ENCODE assay signal across 1 cellular context in genomic region chrX:14027511-14028019, GRCh38.
A peak's percentile ranks its signal among the peaks of the same experiment; 100 is the strongest.
TF ChIP-seq lines count a peak whose summit lies in the region.

No MANE protein-coding gene starts in this region.

TF ChIP-seq in GM12878, 131 proteins besides CTCF, POLR2A, EP300 and RAD21 (continued from another document):
- TF ChIP-seq, protein P1, sequence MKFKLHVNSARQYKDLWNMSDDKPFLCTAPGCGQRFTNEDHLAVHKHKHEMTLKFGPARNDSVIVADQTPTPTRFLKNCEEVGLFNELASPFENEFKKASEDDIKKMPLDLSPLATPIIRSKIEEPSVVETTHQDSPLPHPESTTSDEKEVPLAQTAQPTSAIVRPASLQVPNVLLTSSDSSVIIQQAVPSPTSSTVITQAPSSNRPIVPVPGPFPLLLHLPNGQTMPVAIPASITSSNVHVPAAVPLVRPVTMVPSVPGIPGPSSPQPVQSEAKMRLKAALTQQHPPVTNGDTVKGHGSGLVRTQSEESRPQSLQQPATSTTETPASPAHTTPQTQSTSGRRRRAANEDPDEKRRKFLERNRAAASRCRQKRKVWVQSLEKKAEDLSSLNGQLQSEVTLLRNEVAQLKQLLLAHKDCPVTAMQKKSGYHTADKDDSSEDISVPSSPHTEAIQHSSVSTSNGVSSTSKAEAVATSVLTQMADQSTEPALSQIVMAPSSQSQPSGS (IDR thresholded peaks at IDR 0.05; ENCODE audit: low read length): peak; percentile 97
- TF ChIP-seq JUNB (IDR thresholded peaks at IDR 0.05) (peak; percentile 93), MEF2B (IDR thresholded peaks at IDR 0.05; ENCODE audit: partially characterized antibody, poor library complexity, severe bottlenecking) (peak; percentile 60), BCL11A (IDR thresholded peaks at IDR 0.05; ENCODE audit: low read depth, low read length) (peak; percentile 62; the same call in 1 of the 2 replicates), MEF2A (IDR thresholded peaks at IDR 0.05; ENCODE audit: insufficient read depth, low read depth, low read length) (peak; percentile 72), SIN3A (IDR thresholded peaks at IDR 0.05; ENCODE audit: low read depth, low read length) (0 out of 2 replicates have a peak, but pooled peaks have one; percentile 46), CHD1 (IDR thresholded peaks at IDR 0.05; ENCODE audit: low read depth, low read length) (no peak), NR2C1 (IDR thresholded peaks at IDR 0.05) (0 out of 2 replicates have a peak, but pooled peaks have one; percentile 44), IRF4 (IDR thresholded peaks at IDR 0.05; ENCODE audit: low read depth, low read length) (peak; percentile 81), KAT2A (conservative IDR thresholded peaks at IDR 0.05; ENCODE audit: control insufficient read depth, low read depth, low read length) (no peak), NFIC (IDR thresholded peaks at IDR 0.05; ENCODE audit: low read depth, low read length) (peak; percentile 84), ZNF217 (IDR thresholded peaks at IDR 0.05) (peak; percentile 67; the same call in 1 of the 2 replicates), BMI1 (IDR thresholded peaks at IDR 0.05; ENCODE audit: borderline replicate concordance) (peak; percentile 27; the same call in 1 of the 2 replicates), ZNF24 (IDR thresholded peaks at IDR 0.05) (peak; percentile 29; the same call in 1 of the 2 replicates), NR2F1 (conservative IDR thresholded peaks at IDR 0.05) (peak; percentile 52), CEBPB (IDR thresholded peaks at IDR 0.05; ENCODE audit: borderline replicate concordance in 1 of 2, low read depth in 2 of 2, low read length in 2 of 2) (0 out of 4 replicates have a peak, but pooled peaks of 1 of the 2 experiments have one; percentile 43), ZNF687 (IDR thresholded peaks at IDR 0.05) (no peak), ETV6 (conservative IDR thresholded peaks at IDR 0.05 in 1 of 2, IDR thresholded peaks at IDR 0.05 in 1 of 2; ENCODE audit: borderline replicate concordance in 1 of 2, low read depth in 1 of 2) (peak in 1 of 2 experiments; percentile 60; a peak in 1 of 4 replicates), ZNF384 (IDR thresholded peaks at IDR 0.05; ENCODE audit: borderline replicate concordance, low read depth, low read length) (no peak), JUND (IDR thresholded peaks at IDR 0.05; ENCODE audit: low read depth, low read length) (peak; percentile 84), STAT3 (IDR thresholded peaks at IDR 0.05; ENCODE audit: low read depth, low read length) (peak; percentile 46; the same call in 1 of the 2 replicates), DPF2 (IDR thresholded peaks at IDR 0.05) (peak; percentile 52; the same call in 1 of the 2 replicates), CREM (IDR thresholded peaks at IDR 0.05; ENCODE audit: low read depth) (peak; percentile 78), IKZF2 (IDR thresholded peaks at IDR 0.05) (peak; percentile 76 to 81), MXI1 (IDR thresholded peaks at IDR 0.05; ENCODE audit: low read depth, low read length) (peak; percentile 31; the same call in 1 of the 2 replicates), TBL1XR1 (IDR thresholded peaks at IDR 0.05; ENCODE audit: low read depth, low read length) (peak; percentile 82; the same call in 1 of the 2 replicates), MTA3 (IDR thresholded peaks at IDR 0.05; ENCODE audit: borderline replicate concordance, low read length) (0 out of 2 replicates have a peak, but pooled peaks have one; percentile 65), BHLHE40 (IDR thresholded peaks at IDR 0.05; ENCODE audit: borderline replicate concordance in 1 of 2, low read depth in 2 of 2, low read length in 1 of 2) (peak; percentile 25 to 56), GABPA (IDR thresholded peaks at IDR 0.05; ENCODE audit: low read depth) (peak; percentile 62; the same call in 1 of the 2 replicates), BACH1 (IDR thresholded peaks at IDR 0.05; ENCODE audit: borderline replicate concordance) (no peak), SUZ12 (IDR thresholded peaks at IDR 0.05; ENCODE audit: unreplicated experiment) (no peak), ZBED1 (IDR thresholded peaks at IDR 0.05; ENCODE audit: borderline replicate concordance) (peak; percentile 55; the same call in 1 of the 2 replicates), CREB1 (IDR thresholded peaks at IDR 0.05; ENCODE audit: low read depth) (peak; percentile 84), YY1 (IDR thresholded peaks at IDR 0.05; ENCODE audit: low read depth, low read length) (no peak), E2F8 (IDR thresholded peaks at IDR 0.05; ENCODE audit: low read depth, partially characterized antibody) (no peak), BCL3 (IDR thresholded peaks at IDR 0.05; ENCODE audit: borderline replicate concordance, insufficient read depth, low read depth, low read length, poor library complexity, severe bottlenecking) (peak; percentile 56), SREBF1 (IDR thresholded peaks at IDR 0.05; ENCODE audit: low read length) (no peak)
- TF ChIP-seq, protein P2, sequence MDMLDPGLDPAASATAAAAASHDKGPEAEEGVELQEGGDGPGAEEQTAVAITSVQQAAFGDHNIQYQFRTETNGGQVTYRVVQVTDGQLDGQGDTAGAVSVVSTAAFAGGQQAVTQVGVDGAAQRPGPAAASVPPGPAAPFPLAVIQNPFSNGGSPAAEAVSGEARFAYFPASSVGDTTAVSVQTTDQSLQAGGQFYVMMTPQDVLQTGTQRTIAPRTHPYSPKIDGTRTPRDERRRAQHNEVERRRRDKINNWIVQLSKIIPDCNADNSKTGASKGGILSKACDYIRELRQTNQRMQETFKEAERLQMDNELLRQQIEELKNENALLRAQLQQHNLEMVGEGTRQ (IDR thresholded peaks at IDR 0.05; ENCODE audit: borderline replicate concordance, low read depth, low read length): no peak
- TF ChIP-seq, protein P3, sequence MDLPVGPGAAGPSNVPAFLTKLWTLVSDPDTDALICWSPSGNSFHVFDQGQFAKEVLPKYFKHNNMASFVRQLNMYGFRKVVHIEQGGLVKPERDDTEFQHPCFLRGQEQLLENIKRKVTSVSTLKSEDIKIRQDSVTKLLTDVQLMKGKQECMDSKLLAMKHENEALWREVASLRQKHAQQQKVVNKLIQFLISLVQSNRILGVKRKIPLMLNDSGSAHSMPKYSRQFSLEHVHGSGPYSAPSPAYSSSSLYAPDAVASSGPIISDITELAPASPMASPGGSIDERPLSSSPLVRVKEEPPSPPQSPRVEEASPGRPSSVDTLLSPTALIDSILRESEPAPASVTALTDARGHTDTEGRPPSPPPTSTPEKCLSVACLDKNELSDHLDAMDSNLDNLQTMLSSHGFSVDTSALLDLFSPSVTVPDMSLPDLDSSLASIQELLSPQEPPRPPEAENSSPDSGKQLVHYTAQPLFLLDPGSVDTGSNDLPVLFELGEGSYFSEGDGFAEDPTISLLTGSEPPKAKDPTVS (IDR thresholded peaks at IDR 0.05; ENCODE audit: low read depth, low read length): no peak
